ENCODE assay signal across 20 cellular contexts in genomic region chr9:12908910-12909309, GRCh38.
DNase-seq lines count a peak whose midpoint lies in the region; ATAC-seq and TF ChIP-seq lines count a peak whose summit lies in the region.
"Had no signal": no experiment of that assay in that cellular context is flagged by ENCODE, and none has a peak within 500 bp of the region (broad histone marks: within the 10 kb centered on the region; RNA-seq: fewer than 3 reads in every experiment).

No MANE protein-coding gene starts in this region.

- no peaks in the 10 kb centered on the region for H3K9me3 Mint-ChIP-seq in MCF 10A (ENCODE audit: unreplicated experiment)

- H3K27me3 Mint-ChIP-seq in MCF 10A (ENCODE audit: insufficient read depth, unreplicated experiment): no peaks in the 10 kb centered on the region
- H3K27me3 Mint-ChIP-seq: CD4-positive, alpha-beta T cell; T-helper 17 cell had no signal

- no TSS peak for BruUV-seq in MCF 10A (replicated peaks; lab: Mats Ljungman, UMichigan)

- no peak overlapping the region for H3K27ac Mint-ChIP-seq in MCF 10A (ENCODE audit: low read depth, unreplicated experiment)
- H3K27ac Mint-ChIP-seq: CD4-positive, alpha-beta T cell; T-helper 17 cell had no signal

- CTCF ChIA-PET in MCF 10A (lab: Yijun Ruan, JAX): interaction anchor here (0.6 to 0.7 kb wide), 5 partner anchors 15 to 185 kb away, joined by 3 to 5 read pairs (median 4); no protein-coding TSS in a partner anchor

- TF ChIP-seq CTCF in MCF 10A (IDR thresholded peaks at IDR 0.05; ENCODE audit: unreplicated experiment): no peak
- no peak for TF ChIP-seq CTCF in VCaP (conservative IDR thresholded peaks at IDR 0.05)

- ATAC-seq in HG03432 (IDR thresholded peaks at IDR 0.05; ENCODE audit: unreplicated experiment): no peak
- ATAC-seq: T-helper 17 cell had no signal

- intact Hi-C loops in MCF 10A (cut with micrococcal nuclease): no loop called here

- no peak overlapping the region for H3K4me3 Mint-ChIP-seq in MCF 10A (ENCODE audit: unreplicated experiment)
- H3K4me3 Mint-ChIP-seq: CD4-positive, alpha-beta T cell; T-helper 17 cell had no signal

- POLR2A ChIA-PET in MCF 10A (lab: Yijun Ruan, JAX): no interaction called here

- H3K27ac ChIP-seq in VCaP: peak overlapping the region; percentile 66
- H3K27ac ChIP-seq: HL-60, SJSA1 had no signal

- in situ Hi-C loops in T47D (cut with HindIII; ENCODE audit: low pct_unique_long_range_greater_than_20kb, low sequenced_read_pairs): no loop called here

- no peaks in the 10 kb centered on the region for H3K36me3 Mint-ChIP-seq in MCF 10A (ENCODE audit: insufficient read depth, unreplicated experiment)

- peak; percentile 20 to 91 for DNase-seq in T47D (ENCODE audit: low read depth in 1 of 2, low spot score in 1 of 2)
- no peak for DNase-seq in MCF 10A (ENCODE audit: unreplicated experiment)
- peak; percentile 63 for DNase-seq in NCI-H510A treated with DMSO at 0.1 percent for 48 hours (lab: John Stamatoyannopoulos, UW)
- no peak for DNase-seq in activated CD4-positive, CD25-positive, alpha-beta regulatory T cell treated with anti-CD3 and anti-CD28 coated beads, Interleukin-2, amount 50 U/mL, for 72 hours
- DNase-seq in NCI-H1694 (lab: John Stamatoyannopoulos, UW): no peak
- DNase-seq in T-helper 9 cell: no peak
- DNase-seq: BE2C; Caco-2; CD4-positive, alpha-beta T cell; DMS79; IMR-90; Karpas-422; MM.1S; NCI-H1092; NCI-H345; T-helper 17 cell had no signal

- H3K4me1 Mint-ChIP-seq in MCF 10A (ENCODE audit: insufficient read depth, unreplicated experiment): no peaks in the 10 kb centered on the region
- H3K4me1 Mint-ChIP-seq: T-helper 17 cell had no signal

Comparison
In these comparisons a context has a peak if more than half of its experiments do, and no peak if none do; other contexts are left out.
1. DNase-seq: peak in T47D (2 of 2) and NCI-H510A treated with DMSO at 0.1 percent for 48 hours (single experiment); none in MCF 10A (single experiment), activated CD4-positive, CD25-positive, alpha-beta regulatory T cell treated with anti-CD3 and anti-CD28 coated beads, Interleukin-2, amount 50 U/mL, for 72 hours (single experiment), NCI-H1694 (single experiment) and T-helper 9 cell (single experiment).